14 cellular contexts compared by ENCODE assay signal in the genomic region with DNA sequence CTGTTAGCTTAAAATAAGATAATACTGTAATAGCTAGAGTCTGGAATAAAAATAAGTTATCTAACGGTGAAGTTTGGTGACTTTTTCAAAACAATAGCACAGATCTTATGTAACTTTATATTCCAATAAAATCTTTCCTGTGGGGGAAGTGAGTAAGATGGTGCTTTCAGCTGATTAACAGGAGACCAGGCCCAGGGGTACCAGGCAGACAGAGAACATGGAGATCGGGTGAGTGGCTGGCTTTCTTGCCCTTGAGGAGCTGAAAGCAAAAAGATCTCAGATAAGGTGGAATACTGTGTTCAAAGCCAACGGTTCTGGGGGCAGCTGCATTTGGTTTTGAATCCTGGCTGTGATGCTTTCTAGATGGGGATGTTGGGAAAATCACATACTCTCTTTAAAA.
A peak's percentile ranks its signal among the peaks of the same experiment; 100 is the strongest.
DNase-seq lines count a peak whose midpoint lies in the region; ATAC-seq lines count a peak whose summit lies in the region.
"Had no signal": no experiment of that assay in that cellular context is flagged by ENCODE, and none has a peak within 500 bp of the region (broad histone marks: within the 10 kb centered on the region; RNA-seq: fewer than 3 reads in every experiment).

No MANE protein-coding gene starts in this region.

- H3K9ac ChIP-seq in mucosa of stomach (ENCODE audit: low read length), result peak overlapping the region; percentile 6

- peak; percentile 6 for ATAC-seq in GM21717 (IDR thresholded peaks at IDR 0.05; ENCODE audit: unreplicated experiment)
- peak; percentile 22 for ATAC-seq in activated T-helper 17 cell treated with anti-CD3 and anti-CD28 coated beads, Interleukin-2, amount 50 U/mL, for 72 hours (replicated peaks)
- no peak for ATAC-seq in left colon

- H3K27ac Mint-ChIP-seq in CD4-positive, alpha-beta memory T cell, result no peak overlapping the region
- H3K27ac Mint-ChIP-seq in activated T-helper 17 cell treated with anti-CD3 and anti-CD28 coated beads, Interleukin-2, amount 50 U/mL, for 72 hours, result no peak overlapping the region

- no peaks in the 10 kb centered on the region for H3K9me3 Mint-ChIP-seq in CD4-positive, alpha-beta memory T cell
- H3K9me3 Mint-ChIP-seq in activated T-helper 17 cell treated with anti-CD3 and anti-CD28 coated beads, Interleukin-2, amount 50 U/mL, for 72 hours, result no peaks in the 10 kb centered on the region

- H3K4me1 Mint-ChIP-seq in CD4-positive, alpha-beta memory T cell, result peaks cover 6 to 34% (median 22%) of the 10 kb centered on the region in 4 donors
- H3K4me1 Mint-ChIP-seq in activated T-helper 17 cell treated with anti-CD3 and anti-CD28 coated beads, Interleukin-2, amount 50 U/mL, for 72 hours, result peaks cover 5% of the 10 kb centered on the region

- peaks cover 17% of the 10 kb centered on the region for H3K4me1 ChIP-seq in CD4-positive, alpha-beta memory T cell (ENCODE audit: insufficient read depth, low read length)
- H3K4me1 ChIP-seq in mucosa of stomach (ENCODE audit: control insufficient read depth, insufficient read depth, low read length), result peaks cover 23% of the 10 kb centered on the region
- H3K4me1 ChIP-seq: breast epithelium had no signal

- peaks cover 38 to 57% of the 10 kb centered on the region in 2 donors for H3K27me3 Mint-ChIP-seq in CD4-positive, alpha-beta memory T cell
- peaks cover 54% of the 10 kb centered on the region for H3K27me3 Mint-ChIP-seq in activated T-helper 17 cell treated with anti-CD3 and anti-CD28 coated beads, Interleukin-2, amount 50 U/mL, for 72 hours

- intact Hi-C loops in CD4-positive, alpha-beta memory T cell (cut with micrococcal nuclease), result no loop called here
- intact Hi-C loops in left colon (cut with DNase I, micrococcal nuclease), result loop anchor here (5.0 to 10.0 kb wide), 3 partner anchors 448 to 938 kb away; no protein-coding TSS in a partner anchor

- H3K36me3 Mint-ChIP-seq in CD4-positive, alpha-beta memory T cell, result no peaks in the 10 kb centered on the region
- H3K36me3 Mint-ChIP-seq in activated T-helper 17 cell treated with anti-CD3 and anti-CD28 coated beads, Interleukin-2, amount 50 U/mL, for 72 hours (ENCODE audit: low read depth), result no peaks in the 10 kb centered on the region

- no peak overlapping the region for H3K27ac ChIP-seq in CD4-positive, alpha-beta memory T cell (ENCODE audit: low read depth, low read length)
- H3K27ac ChIP-seq: breast epithelium had no signal

- H3K4me3 Mint-ChIP-seq in CD4-positive, alpha-beta memory T cell, result peak overlapping the region; percentile 11 to 85 (median 72)
- peak overlapping the region; percentile 81 for H3K4me3 Mint-ChIP-seq in activated T-helper 17 cell treated with anti-CD3 and anti-CD28 coated beads, Interleukin-2, amount 50 U/mL, for 72 hours

- H3K36me3 ChIP-seq in CD4-positive, alpha-beta memory T cell (ENCODE audit: insufficient read depth, low read length), result no peaks in the 10 kb centered on the region
- no peaks in the 10 kb centered on the region for H3K36me3 ChIP-seq in mucosa of stomach (ENCODE audit: control insufficient read depth, insufficient read depth, low read length)
- H3K36me3 ChIP-seq: breast epithelium had no signal

- DNase-seq in CD4-positive, alpha-beta memory T cell, result no peak
- DNase-seq in left colon (no peak), mesenteric fat pad (ENCODE audit: low spot score) (no peak), NCI-H1436 treated with DMSO at 0.1 percent for 48 hours (lab: John Stamatoyannopoulos, UW) (no peak), cerebellum (ENCODE audit: low spot score) (no peak)
- DNase-seq: activated CD4-positive, alpha-beta T cell treated with anti-CD3 and anti-CD28 coated beads, Interleukin-2, amount 50 U/mL, for 4 hours; foreskin melanocyte; Karpas-422; NCI-H1930; NCI-H524 treated with DMSO at 0.1 percent for 48 hours had no signal

- peaks cover 28% of the 10 kb centered on the region for H3K27me3 ChIP-seq in CD4-positive, alpha-beta memory T cell (ENCODE audit: insufficient read depth, low read length)
- peaks cover 29% of the 10 kb centered on the region for H3K27me3 ChIP-seq in mucosa of stomach (ENCODE audit: control insufficient read depth, insufficient read depth, low read length)
- H3K27me3 ChIP-seq: breast epithelium had no signal

- CTCF ChIA-PET in CD4-positive, alpha-beta memory T cell (lab: Charles Lee; ENCODE audit: partially characterized antibody), result interaction anchor here (1.0 to 1.4 kb wide), 2 partner anchors 61 to 92 kb away, joined by 3 read pairs; partner anchors contain the start of gene MAT2B

- H3K9me3 ChIP-seq in CD4-positive, alpha-beta memory T cell (ENCODE audit: control insufficient read depth in 1 of 2, low read length in 2 of 2), result no peaks in the 10 kb centered on the region
- H3K9me3 ChIP-seq in mucosa of stomach (ENCODE audit: control insufficient read depth, low read length), result no peaks in the 10 kb centered on the region
- H3K9me3 ChIP-seq: breast epithelium had no signal

- H3K4me3 ChIP-seq in CD4-positive, alpha-beta memory T cell (ENCODE audit: low read length in 2 of 2), result no peak overlapping the region
- H3K4me3 ChIP-seq in mucosa of stomach (ENCODE audit: low read length), result no peak overlapping the region

- POLR2A ChIA-PET in CD4-positive, alpha-beta memory T cell (lab: Charles Lee; ENCODE audit: partially characterized antibody), result no interaction called here
